In the genomic region with DNA sequence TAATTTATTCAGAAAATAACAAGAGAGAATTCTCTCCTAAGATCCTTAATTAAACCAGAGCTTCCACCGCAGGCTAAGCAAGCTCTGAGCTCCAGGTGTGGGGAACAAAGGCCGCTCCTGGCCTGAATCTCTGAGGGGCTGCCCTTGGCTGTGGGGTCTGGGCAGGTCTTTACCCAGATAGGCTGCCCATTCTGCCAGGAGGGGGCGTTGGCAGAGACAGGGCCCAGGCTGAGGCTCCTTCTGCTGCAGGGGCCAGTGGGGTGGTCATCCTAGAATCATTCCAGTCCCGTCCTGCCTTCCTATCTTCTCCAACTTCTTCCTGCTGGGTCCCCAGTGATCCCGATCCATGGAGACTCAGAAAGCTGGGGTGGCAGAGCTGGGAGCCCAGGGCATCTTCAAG, we compare ENCODE assay signal across 1 cellular context.
TF ChIP-seq lines count a peak whose summit lies in the region.

No MANE protein-coding gene starts in this region.

TF ChIP-seq in SK-N-SH, 30 proteins besides CTCF, POLR2A, EP300 and RAD21 (continued from another document):
- TF ChIP-seq, protein P1, sequence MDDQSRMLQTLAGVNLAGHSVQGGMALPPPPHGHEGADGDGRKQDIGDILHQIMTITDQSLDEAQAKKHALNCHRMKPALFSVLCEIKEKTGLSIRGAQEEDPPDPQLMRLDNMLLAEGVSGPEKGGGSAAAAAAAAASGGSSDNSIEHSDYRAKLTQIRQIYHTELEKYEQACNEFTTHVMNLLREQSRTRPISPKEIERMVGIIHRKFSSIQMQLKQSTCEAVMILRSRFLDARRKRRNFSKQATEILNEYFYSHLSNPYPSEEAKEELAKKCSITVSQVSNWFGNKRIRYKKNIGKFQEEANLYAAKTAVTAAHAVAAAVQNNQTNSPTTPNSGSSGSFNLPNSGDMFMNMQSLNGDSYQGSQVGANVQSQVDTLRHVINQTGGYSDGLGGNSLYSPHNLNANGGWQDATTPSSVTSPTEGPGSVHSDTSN (IDR thresholded peaks at IDR 0.05): no peak
